In the genomic region with DNA sequence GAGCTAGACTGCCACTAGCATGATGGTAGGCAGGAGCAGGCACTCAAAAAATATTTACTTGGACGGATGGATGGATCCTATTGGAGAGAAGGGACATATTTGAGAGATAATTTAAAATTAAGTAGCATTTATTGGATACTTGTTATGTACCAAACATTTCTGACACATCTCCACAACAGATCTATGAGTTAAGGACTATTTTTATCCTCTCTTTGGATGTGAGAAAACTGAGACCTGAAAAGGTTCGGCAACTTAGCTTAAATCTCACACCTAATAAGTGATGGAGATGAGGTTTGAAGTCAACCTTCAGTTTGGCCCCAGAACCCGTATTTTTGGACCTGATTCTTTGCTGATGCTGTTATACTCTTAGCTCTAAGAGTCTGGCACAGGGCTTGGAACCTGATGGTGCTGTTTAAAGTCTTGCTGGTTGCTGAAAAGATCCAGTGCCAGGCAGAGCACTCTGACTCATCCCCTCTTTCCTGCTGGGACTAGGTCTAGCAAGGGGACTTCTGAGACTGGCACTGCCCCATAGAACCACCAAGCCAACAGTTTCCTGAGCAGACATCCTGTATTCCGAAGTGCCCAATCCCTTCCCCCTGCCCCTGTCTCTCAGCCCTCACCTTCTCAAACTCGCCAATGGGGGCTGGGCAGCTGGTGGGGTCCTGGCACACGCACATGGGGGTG, we compare ENCODE assay signal across 12 cellular contexts. TPM values are rescaled to one million over a fixed set of nuclear protein-coding genes. Genes with fewer than 3 reads are reported as not detected.
DNase-seq lines count a peak whose midpoint lies in the region; ATAC-seq and TF ChIP-seq lines count a peak whose summit lies in the region.
"Had no signal": no experiment of that assay in that cellular context is flagged by ENCODE, and none has a peak within 500 bp of the region (broad histone marks: within the 10 kb centered on the region; RNA-seq: fewer than 3 reads in every experiment).

No MANE protein-coding gene starts in this region.

- POLR2A ChIA-PET in WTC11 (lab: Charles Lee), result no interaction called here

- H3K27me3 ChIP-seq in lower lobe of right lung (ENCODE audit: low read depth), result no peaks in the 10 kb centered on the region

- peaks cover 91% of the 10 kb centered on the region for H3K36me3 ChIP-seq in lower lobe of right lung

- no peaks in the 10 kb centered on the region for H3K9me3 Mint-ChIP-seq in WTC11

- CTCF ChIA-PET in WTC11 (lab: Charles Lee), result interaction anchor here (1.0 to 3.2 kb wide), 2 partner anchors 12 to 19 kb away, joined by 3 to 12 read pairs (median 4); no protein-coding TSS in a partner anchor

- peaks cover 73% of the 10 kb centered on the region for H3K36me3 Mint-ChIP-seq in WTC11

- intact Hi-C loops in lower lobe of right lung (cut with DNase I), result no loop called here

- H3K4me3 Mint-ChIP-seq in WTC11, result no peak overlapping the region

- no peak overlapping the region for H3K27ac Mint-ChIP-seq in WTC11

- H3K27ac ChIP-seq in cingulate gyrus (ENCODE audit: low read depth, low read length), result peak overlapping the region; percentile 92
- peak overlapping the region; percentile 87 for H3K27ac ChIP-seq in lower lobe of right lung
- H3K27ac ChIP-seq in substantia nigra (ENCODE audit: low read depth, low read length, poor library complexity, severe bottlenecking), result peak overlapping the region; percentile 22
- H3K27ac ChIP-seq: SK-N-MC had no signal

- H3K9me3 ChIP-seq in lower lobe of right lung, result no peaks in the 10 kb centered on the region

- DNase-seq in NCI-H446 treated with DMSO at 0.1 percent for 48 hours (lab: John Stamatoyannopoulos, UW) (peak; percentile 29), lower lobe of right lung (no peak), substantia nigra (lab: John Stamatoyannopoulos, UW) (peak in 3 of 49 donors; percentile 21 to 30 (median 23)), WTC11 (ENCODE audit: low spot score) (no peak), HUDEP-2 (lab: John Stamatoyannopoulos, UW; ENCODE audit: unreplicated experiment in 76 of 76) (no peak)
- DNase-seq: DMS79; NCI-H2171; stimulated activated CD4-positive, alpha-beta T cell treated with anti-CD3 and anti-CD28 coated beads, Interleukin-2, amount 100 ng/mL, for 48 hours had no signal

- H3K27me3 Mint-ChIP-seq in WTC11 (ENCODE audit: low read depth), result no peaks in the 10 kb centered on the region

- H3K4me1 Mint-ChIP-seq in WTC11, result peaks cover 26% of the 10 kb centered on the region

- ATAC-seq in lower lobe of right lung, result peak in 1 of 2 donors; percentile 27
- ATAC-seq in HG03039 (IDR thresholded peaks at IDR 0.05; ENCODE audit: unreplicated experiment), result no peak
- no peak for ATAC-seq in WTC11
- ATAC-seq in HG03520 (IDR thresholded peaks at IDR 0.05; ENCODE audit: unreplicated experiment), result no peak

- peaks cover 95% of the 10 kb centered on the region for H3K4me1 ChIP-seq in lower lobe of right lung

- TF ChIP-seq CTCF in lower lobe of right lung (IDR thresholded peaks at IDR 0.05) (no peak), WTC11 (IDR thresholded peaks at IDR 0.05) (no peak)

- H3K4me3 ChIP-seq in lower lobe of right lung, result no peak overlapping the region
- H3K4me3 ChIP-seq: SK-N-MC had no signal

TF ChIP-seq in WTC11, 78 proteins besides CTCF, POLR2A, EP300 and RAD21:
- TF ChIP-seq JAZF1 (CRISPR knock-in tag; IDR thresholded peaks at IDR 0.05) (no peak), SMAD3 (CRISPR knock-in tag; IDR thresholded peaks at IDR 0.05; ENCODE audit: borderline replicate concordance) (no peak), RORB (CRISPR knock-in tag; IDR thresholded peaks at IDR 0.05) (no peak), NR3C1 (CRISPR knock-in tag; conservative IDR thresholded peaks at IDR 0.05; ENCODE audit: low read depth) (no peak), ELF4 (CRISPR knock-in tag; IDR thresholded peaks at IDR 0.05; ENCODE audit: low read depth) (no peak), PRRX2 (CRISPR knock-in tag; IDR thresholded peaks at IDR 0.05) (no peak), TP53 (CRISPR knock-in tag; IDR thresholded peaks at IDR 0.05) (no peak)
- TF ChIP-seq, protein P1, sequence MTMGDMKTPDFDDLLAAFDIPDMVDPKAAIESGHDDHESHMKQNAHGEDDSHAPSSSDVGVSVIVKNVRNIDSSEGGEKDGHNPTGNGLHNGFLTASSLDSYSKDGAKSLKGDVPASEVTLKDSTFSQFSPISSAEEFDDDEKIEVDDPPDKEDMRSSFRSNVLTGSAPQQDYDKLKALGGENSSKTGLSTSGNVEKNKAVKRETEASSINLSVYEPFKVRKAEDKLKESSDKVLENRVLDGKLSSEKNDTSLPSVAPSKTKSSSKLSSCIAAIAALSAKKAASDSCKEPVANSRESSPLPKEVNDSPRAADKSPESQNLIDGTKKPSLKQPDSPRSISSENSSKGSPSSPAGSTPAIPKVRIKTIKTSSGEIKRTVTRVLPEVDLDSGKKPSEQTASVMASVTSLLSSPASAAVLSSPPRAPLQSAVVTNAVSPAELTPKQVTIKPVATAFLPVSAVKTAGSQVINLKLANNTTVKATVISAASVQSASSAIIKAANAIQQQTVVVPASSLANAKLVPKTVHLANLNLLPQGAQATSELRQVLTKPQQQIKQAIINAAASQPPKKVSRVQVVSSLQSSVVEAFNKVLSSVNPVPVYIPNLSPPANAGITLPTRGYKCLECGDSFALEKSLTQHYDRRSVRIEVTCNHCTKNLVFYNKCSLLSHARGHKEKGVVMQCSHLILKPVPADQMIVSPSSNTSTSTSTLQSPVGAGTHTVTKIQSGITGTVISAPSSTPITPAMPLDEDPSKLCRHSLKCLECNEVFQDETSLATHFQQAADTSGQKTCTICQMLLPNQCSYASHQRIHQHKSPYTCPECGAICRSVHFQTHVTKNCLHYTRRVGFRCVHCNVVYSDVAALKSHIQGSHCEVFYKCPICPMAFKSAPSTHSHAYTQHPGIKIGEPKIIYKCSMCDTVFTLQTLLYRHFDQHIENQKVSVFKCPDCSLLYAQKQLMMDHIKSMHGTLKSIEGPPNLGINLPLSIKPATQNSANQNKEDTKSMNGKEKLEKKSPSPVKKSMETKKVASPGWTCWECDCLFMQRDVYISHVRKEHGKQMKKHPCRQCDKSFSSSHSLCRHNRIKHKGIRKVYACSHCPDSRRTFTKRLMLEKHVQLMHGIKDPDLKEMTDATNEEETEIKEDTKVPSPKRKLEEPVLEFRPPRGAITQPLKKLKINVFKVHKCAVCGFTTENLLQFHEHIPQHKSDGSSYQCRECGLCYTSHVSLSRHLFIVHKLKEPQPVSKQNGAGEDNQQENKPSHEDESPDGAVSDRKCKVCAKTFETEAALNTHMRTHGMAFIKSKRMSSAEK (CRISPR knock-in tag; IDR thresholded peaks at IDR 0.05; ENCODE audit: borderline replicate concordance), result no peak
- TF ChIP-seq, protein P2, sequence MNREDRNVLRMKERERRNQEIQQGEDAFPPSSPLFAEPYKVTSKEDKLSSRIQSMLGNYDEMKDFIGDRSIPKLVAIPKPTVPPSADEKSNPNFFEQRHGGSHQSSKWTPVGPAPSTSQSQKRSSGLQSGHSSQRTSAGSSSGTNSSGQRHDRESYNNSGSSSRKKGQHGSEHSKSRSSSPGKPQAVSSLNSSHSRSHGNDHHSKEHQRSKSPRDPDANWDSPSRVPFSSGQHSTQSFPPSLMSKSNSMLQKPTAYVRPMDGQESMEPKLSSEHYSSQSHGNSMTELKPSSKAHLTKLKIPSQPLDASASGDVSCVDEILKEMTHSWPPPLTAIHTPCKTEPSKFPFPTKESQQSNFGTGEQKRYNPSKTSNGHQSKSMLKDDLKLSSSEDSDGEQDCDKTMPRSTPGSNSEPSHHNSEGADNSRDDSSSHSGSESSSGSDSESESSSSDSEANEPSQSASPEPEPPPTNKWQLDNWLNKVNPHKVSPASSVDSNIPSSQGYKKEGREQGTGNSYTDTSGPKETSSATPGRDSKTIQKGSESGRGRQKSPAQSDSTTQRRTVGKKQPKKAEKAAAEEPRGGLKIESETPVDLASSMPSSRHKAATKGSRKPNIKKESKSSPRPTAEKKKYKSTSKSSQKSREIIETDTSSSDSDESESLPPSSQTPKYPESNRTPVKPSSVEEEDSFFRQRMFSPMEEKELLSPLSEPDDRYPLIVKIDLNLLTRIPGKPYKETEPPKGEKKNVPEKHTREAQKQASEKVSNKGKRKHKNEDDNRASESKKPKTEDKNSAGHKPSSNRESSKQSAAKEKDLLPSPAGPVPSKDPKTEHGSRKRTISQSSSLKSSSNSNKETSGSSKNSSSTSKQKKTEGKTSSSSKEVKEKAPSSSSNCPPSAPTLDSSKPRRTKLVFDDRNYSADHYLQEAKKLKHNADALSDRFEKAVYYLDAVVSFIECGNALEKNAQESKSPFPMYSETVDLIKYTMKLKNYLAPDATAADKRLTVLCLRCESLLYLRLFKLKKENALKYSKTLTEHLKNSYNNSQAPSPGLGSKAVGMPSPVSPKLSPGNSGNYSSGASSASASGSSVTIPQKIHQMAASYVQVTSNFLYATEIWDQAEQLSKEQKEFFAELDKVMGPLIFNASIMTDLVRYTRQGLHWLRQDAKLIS (CRISPR knock-in tag; IDR thresholded peaks at IDR 0.05; ENCODE audit: borderline replicate concordance), result no peak
- TF ChIP-seq, protein P3, sequence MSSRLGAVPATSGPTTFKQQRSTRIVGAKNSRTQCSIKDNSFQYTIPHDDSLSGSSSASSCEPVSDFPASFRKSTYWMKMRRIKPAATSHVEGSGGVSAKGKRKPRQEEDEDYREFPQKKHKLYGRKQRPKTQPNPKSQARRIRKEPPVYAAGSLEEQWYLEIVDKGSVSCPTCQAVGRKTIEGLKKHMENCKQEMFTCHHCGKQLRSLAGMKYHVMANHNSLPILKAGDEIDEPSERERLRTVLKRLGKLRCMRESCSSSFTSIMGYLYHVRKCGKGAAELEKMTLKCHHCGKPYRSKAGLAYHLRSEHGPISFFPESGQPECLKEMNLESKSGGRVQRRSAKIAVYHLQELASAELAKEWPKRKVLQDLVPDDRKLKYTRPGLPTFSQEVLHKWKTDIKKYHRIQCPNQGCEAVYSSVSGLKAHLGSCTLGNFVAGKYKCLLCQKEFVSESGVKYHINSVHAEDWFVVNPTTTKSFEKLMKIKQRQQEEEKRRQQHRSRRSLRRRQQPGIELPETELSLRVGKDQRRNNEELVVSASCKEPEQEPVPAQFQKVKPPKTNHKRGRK (CRISPR knock-in tag; IDR thresholded peaks at IDR 0.05; ENCODE audit: borderline replicate concordance), result no peak
- TF ChIP-seq, protein P4, sequence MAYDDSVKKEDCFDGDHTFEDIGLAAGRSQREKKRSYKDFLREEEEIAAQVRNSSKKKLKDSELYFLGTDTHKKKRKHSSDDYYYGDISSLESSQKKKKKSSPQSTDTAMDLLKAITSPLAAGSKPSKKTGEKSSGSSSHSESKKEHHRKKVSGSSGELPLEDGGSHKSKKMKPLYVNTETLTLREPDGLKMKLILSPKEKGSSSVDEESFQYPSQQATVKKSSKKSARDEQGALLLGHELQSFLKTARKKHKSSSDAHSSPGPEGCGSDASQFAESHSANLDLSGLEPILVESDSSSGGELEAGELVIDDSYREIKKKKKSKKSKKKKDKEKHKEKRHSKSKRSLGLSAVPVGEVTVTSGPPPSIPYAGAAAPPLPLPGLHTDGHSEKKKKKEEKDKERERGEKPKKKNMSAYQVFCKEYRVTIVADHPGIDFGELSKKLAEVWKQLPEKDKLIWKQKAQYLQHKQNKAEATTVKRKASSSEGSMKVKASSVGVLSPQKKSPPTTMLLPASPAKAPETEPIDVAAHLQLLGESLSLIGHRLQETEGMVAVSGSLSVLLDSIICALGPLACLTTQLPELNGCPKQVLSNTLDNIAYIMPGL (CRISPR knock-in tag; IDR thresholded peaks at IDR 0.05), result no peak

RNA-seq across cellular contexts. Expression of a gene that starts 15.6 kb away (rescaled TPM):
- total RNA-seq in lower lobe of right lung (904 TPM), WTC11 (2021) (357 to 418 TPM (median 358 TPM) in 3 replicates)

Comparison
In these comparisons a context has a peak if more than half of its experiments do, and no peak if none do; other contexts are left out.
1. H3K27ac ChIP-seq: peak in every context shown above with its lines; median percentile 92 in cingulate gyrus; 87 in lower lobe of right lung; 22 in substantia nigra.